ENCODE assay signal across 1 cellular context in genomic region chr17:28871056-28871579, GRCh38.
TF ChIP-seq lines count a peak whose summit lies in the region.

No MANE protein-coding gene starts in this region.

TF ChIP-seq in SK-N-SH, 30 proteins besides CTCF, POLR2A, EP300 and RAD21 (continued from another document):
- TF ChIP-seq, protein P1, sequence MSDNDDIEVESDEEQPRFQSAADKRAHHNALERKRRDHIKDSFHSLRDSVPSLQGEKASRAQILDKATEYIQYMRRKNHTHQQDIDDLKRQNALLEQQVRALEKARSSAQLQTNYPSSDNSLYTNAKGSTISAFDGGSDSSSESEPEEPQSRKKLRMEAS (IDR thresholded peaks at IDR 0.05; ENCODE audit: low read depth): no peak
- TF ChIP-seq TCF12 (IDR thresholded peaks at IDR 0.05) (no peak), NFIC (IDR thresholded peaks at IDR 0.05; ENCODE audit: borderline replicate concordance) (no peak), POLR2AphosphoS5 (IDR thresholded peaks at IDR 0.05; ENCODE audit: low read depth, low read length) (no peak)
